ENCODE assay signal across 9 cellular contexts in genomic region chr7:96596120-96596826, GRCh38.
DNase-seq lines count a peak whose midpoint lies in the region; ATAC-seq, FAIRE-seq and TF ChIP-seq lines count a peak whose summit lies in the region.
"Had no signal": no experiment of that assay in that cellular context is flagged by ENCODE, and none has a peak within 500 bp of the region (broad histone marks: within the 10 kb centered on the region; RNA-seq: fewer than 3 reads in every experiment).

No MANE protein-coding gene starts in this region.

- no peak for FAIRE-seq in HepG2 (lab: Jason Lieb, UNC)

- CTCF ChIA-PET in HepG2 (lab: Yijun Ruan, JAX; ENCODE audit: low intra/inter-chr PET ratio, low total read pairs): no interaction called here

- no peak for TF ChIP-seq EP300 in HepG2 (IDR thresholded peaks at IDR 0.05; ENCODE audit: low read depth in 2 of 2, low read length in 2 of 2)
- no peak for TF ChIP-seq EP300 in HepG2 (CRISPR knock-in tag; IDR thresholded peaks at IDR 0.05; ENCODE audit: borderline replicate concordance)

- POLR2A ChIA-PET in HepG2 (lab: Yijun Ruan, JAX): no interaction called here

- ATAC-seq in RWPE2 (ENCODE audit: low read depth): peak; percentile 57; the same call in 1 of the 3 replicates
- peak; percentile 39; the same call in 1 of the 3 replicates for ATAC-seq in HepG2
- ATAC-seq in activated CD4-positive, CD25-positive, alpha-beta regulatory T cell treated with anti-CD3 and anti-CD28 coated beads, Interleukin-2, amount 50 U/mL, for 24 hours: no peak
- no peak for ATAC-seq in GM19023 (IDR thresholded peaks at IDR 0.05; ENCODE audit: unreplicated experiment)

- H3K4me1 ChIP-seq in RWPE2 (ENCODE audit: insufficient read depth, poor library complexity, severe bottlenecking) (no peaks in the 10 kb centered on the region), HepG2 (ENCODE audit: insufficient read depth, low read length) (peaks cover 9% of the 10 kb centered on the region; the same call in 1 of the 2 replicates)

- intact Hi-C loops in HepG2 (cut with micrococcal nuclease; ENCODE audit: unreplicated experiment): loop anchor here (10.0 kb wide), 1 partner anchor 429 kb away; the partner anchor contains the start of gene DLX5

- TF ChIP-seq POLR2A in HepG2 (IDR thresholded peaks at IDR 0.05; ENCODE audit: insufficient read depth in 1 of 2, low read depth in 2 of 2, low read length in 2 of 2): no peak

- no peak overlapping the region for H2AFZ ChIP-seq in HepG2 (ENCODE audit: low read length)

- H3K27me3 ChIP-seq in RWPE2 (ENCODE audit: insufficient read depth, poor library complexity, severe bottlenecking) (peaks cover 4% of the 10 kb centered on the region), HepG2 (ENCODE audit: control insufficient read depth in 1 of 2, insufficient read depth in 2 of 2, low read length in 2 of 2) (no peaks in the 10 kb centered on the region)

- no peak for TF ChIP-seq RAD21 in HepG2 (CRISPR knock-in tag; IDR thresholded peaks at IDR 0.05)

- TF ChIP-seq CTCF in RWPE2 (IDR thresholded peaks at IDR 0.05; ENCODE audit: poor library complexity, severe bottlenecking) (peak; percentile 36), HepG2 (CRISPR knock-in tag; IDR thresholded peaks at IDR 0.05) (no peak)

- H3K4me2 ChIP-seq in HepG2 (ENCODE audit: low read depth, low read length): no peak overlapping the region

- H3K36me3 ChIP-seq in RWPE2 (ENCODE audit: low read depth) (no peaks in the 10 kb centered on the region), HepG2 (replicated peaks in 1 of 2; ENCODE audit: control insufficient read depth in 1 of 2, insufficient read depth in 2 of 2, low read length in 2 of 2) (no peaks in the 10 kb centered on the region)

- BruUV-seq in HepG2 (replicated peaks; lab: Mats Ljungman, UMichigan): no TSS peak

- WGBS in HepG2 (ENCODE audit: low lambda C conversion rate): 13% methylated on average over 5 of the region's 6 CpGs

- in situ Hi-C loops in HepG2 (cut with HindIII; ENCODE audit: extremely low pct_ligation_motif_present, low pct_unique_long_range_greater_than_20kb): no loop called here

- H3K27ac ChIP-seq in RWPE2 (ENCODE audit: poor library complexity, severe bottlenecking) (no peak overlapping the region), HepG2 (ENCODE audit: extremely low read length, insufficient read depth, low read length) (no peak overlapping the region)

- H4K20me1 ChIP-seq in HepG2 (ENCODE audit: insufficient read depth, low read length): no peaks in the 10 kb centered on the region

- no peak overlapping the region for H3K9ac ChIP-seq in HepG2 (ENCODE audit: insufficient read depth, low read depth, low read length)

- peak; percentile 9 for DNase-seq in EH (ENCODE audit: low read depth)
- peak; percentile 100 for DNase-seq in NCI-H1417 treated with DMSO at 0.1 percent for 48 hours (lab: John Stamatoyannopoulos, UW)
- DNase-seq in RWPE2 (ENCODE audit: low spot score): no peak
- no peak for DNase-seq in HepG2 (ENCODE audit: low spot score)
- no peak for DNase-seq in activated CD8-positive, alpha-beta memory T cell treated with anti-CD3 and anti-CD28 coated beads, Interleukin-2, amount 50 U/mL, for 48 hours
- no peak for DNase-seq in GDM1 (lab: John Stamatoyannopoulos, UW)
- DNase-seq: activated B cell treated with CpG ODN at 0.5 μM for 24 hours had no signal

- H3K4me3 ChIP-seq in RWPE2 (ENCODE audit: severe bottlenecking): no peak overlapping the region
- no peak overlapping the region for H3K4me3 ChIP-seq in HepG2 (replicated peaks in 1 of 3; ENCODE audit: insufficient read depth in 1 of 3, low read depth in 2 of 3, low read length in 3 of 3)

- H3K9me3 ChIP-seq in RWPE2 (ENCODE audit: severe bottlenecking): no peaks in the 10 kb centered on the region
- no peaks in the 10 kb centered on the region for H3K9me3 ChIP-seq in HepG2 (ENCODE audit: low read length)

- H3K79me2 ChIP-seq in HepG2 (ENCODE audit: insufficient read depth, low read length): no peaks in the 10 kb centered on the region

TF ChIP-seq in HepG2, 621 proteins besides CTCF, POLR2A, EP300 and RAD21:
- TF ChIP-seq SMC3 (IDR thresholded peaks at IDR 0.05; ENCODE audit: low read length) (peak; percentile 33; the same call in 1 of the 2 replicates), STAG1 (CRISPR knock-in tag; IDR thresholded peaks at IDR 0.05) (peak; percentile 27; the same call in 1 of the 2 replicates), ZNF260 (CRISPR knock-in tag; IDR thresholded peaks at IDR 0.05; ENCODE audit: borderline replicate concordance, low read depth) (no peak), MNT (IDR thresholded peaks at IDR 0.05) (peak; percentile 89)
- TF ChIP-seq, protein P1, sequence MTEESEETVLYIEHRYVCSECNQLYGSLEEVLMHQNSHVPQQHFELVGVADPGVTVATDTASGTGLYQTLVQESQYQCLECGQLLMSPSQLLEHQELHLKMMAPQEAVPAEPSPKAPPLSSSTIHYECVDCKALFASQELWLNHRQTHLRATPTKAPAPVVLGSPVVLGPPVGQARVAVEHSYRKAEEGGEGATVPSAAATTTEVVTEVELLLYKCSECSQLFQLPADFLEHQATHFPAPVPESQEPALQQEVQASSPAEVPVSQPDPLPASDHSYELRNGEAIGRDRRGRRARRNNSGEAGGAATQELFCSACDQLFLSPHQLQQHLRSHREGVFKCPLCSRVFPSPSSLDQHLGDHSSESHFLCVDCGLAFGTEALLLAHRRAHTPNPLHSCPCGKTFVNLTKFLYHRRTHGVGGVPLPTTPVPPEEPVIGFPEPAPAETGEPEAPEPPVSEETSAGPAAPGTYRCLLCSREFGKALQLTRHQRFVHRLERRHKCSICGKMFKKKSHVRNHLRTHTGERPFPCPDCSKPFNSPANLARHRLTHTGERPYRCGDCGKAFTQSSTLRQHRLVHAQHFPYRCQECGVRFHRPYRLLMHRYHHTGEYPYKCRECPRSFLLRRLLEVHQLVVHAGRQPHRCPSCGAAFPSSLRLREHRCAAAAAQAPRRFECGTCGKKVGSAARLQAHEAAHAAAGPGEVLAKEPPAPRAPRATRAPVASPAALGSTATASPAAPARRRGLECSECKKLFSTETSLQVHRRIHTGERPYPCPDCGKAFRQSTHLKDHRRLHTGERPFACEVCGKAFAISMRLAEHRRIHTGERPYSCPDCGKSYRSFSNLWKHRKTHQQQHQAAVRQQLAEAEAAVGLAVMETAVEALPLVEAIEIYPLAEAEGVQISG (CRISPR knock-in tag; IDR thresholded peaks at IDR 0.05): no peak

Comparison
In these comparisons a context has a peak if more than half of its experiments do, and no peak if none do; other contexts are left out.
1. DNase-seq: peak in EH (single experiment) and NCI-H1417 treated with DMSO at 0.1 percent for 48 hours (single experiment); none in RWPE2 (single experiment), HepG2 (single experiment), activated CD8-positive, alpha-beta memory T cell treated with anti-CD3 and anti-CD28 coated beads, Interleukin-2, amount 50 U/mL, for 48 hours (single experiment) and GDM1 (single experiment).
2. ATAC-seq: peak in RWPE2 (single experiment) and HepG2 (single experiment); none in activated CD4-positive, CD25-positive, alpha-beta regulatory T cell treated with anti-CD3 and anti-CD28 coated beads, Interleukin-2, amount 50 U/mL, for 24 hours (0 of 2) and GM19023 (single experiment).